8 cellular contexts compared by ENCODE assay signal in the genomic region with DNA sequence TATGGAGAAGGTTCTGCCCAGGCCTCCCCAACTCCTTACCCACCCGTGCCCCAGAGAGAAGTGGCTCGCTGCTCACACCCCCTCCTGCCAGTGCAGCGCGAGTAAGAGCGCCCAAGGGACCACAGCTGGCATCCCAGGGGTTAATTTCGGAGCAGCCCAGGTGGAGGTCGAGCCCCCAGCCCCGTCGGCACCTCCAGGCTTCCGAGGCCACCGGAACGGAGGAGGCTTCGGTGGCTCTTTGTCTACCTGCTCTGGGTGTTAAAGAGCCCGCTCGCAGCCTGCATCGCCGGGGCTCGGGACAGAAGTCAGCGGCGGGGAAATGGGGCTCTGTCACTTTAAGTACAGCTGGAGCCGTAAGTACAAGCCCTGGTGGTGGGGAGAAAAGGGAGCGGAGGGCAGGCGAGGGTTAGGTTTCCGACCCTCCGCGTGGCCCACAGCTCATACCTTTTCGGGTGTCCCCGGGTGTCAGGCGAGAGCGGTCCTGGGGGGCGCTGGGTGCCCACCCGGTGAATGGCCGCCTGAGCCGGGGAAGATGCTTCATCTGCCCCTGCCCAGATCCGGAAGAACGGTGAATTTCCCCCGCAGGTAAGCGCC.
DNase-seq lines count a peak whose midpoint lies in the region; ATAC-seq and TF ChIP-seq lines count a peak whose summit lies in the region.

No MANE protein-coding gene starts in this region.

- peak overlapping the region; percentile 94 for H3K27ac ChIP-seq in angular gyrus (ENCODE audit: low read depth, low read length)

- H3K4me3 ChIP-seq in retinal pigment epithelial cell (ENCODE audit: low read length), result peak overlapping the region; percentile 90

- DNase-seq in NCI-H2081 (lab: John Stamatoyannopoulos, UW), result peak; percentile 61 to 79
- no peak for DNase-seq in NCI-H2081 treated with DMSO at 0.1 percent for 48 hours (lab: John Stamatoyannopoulos, UW)
- peak; percentile 84 for DNase-seq in SKM-1 treated with dmso at 0.1 percent for 144 hours (lab: John Stamatoyannopoulos, UW; ENCODE audit: unreplicated experiment)
- peak; percentile 55 to 63 for DNase-seq in hippocampal formation (lab: John Stamatoyannopoulos, UW)
- DNase-seq in retinal pigment epithelial cell (ENCODE audit: low read depth), result no peak

- TF ChIP-seq CTCF in retinal pigment epithelial cell (conservative IDR thresholded peaks at IDR 0.05; ENCODE audit: low read depth, low read length), result no peak

- ATAC-seq in GM21529 (IDR thresholded peaks at IDR 0.05; ENCODE audit: unreplicated experiment) (no peak), HG02571 (IDR thresholded peaks at IDR 0.05; ENCODE audit: unreplicated experiment) (no peak)

Comparison
In these comparisons a context has a peak if more than half of its experiments do, and no peak if none do; other contexts are left out.
1. DNase-seq: peak in NCI-H2081 (2 of 2), SKM-1 treated with dmso at 0.1 percent for 144 hours (single experiment) and hippocampal formation (2 of 2); none in NCI-H2081 treated with DMSO at 0.1 percent for 48 hours (single experiment) and retinal pigment epithelial cell (single experiment).